35 cellular contexts compared by ENCODE assay signal in genomic region chr7:107085180-107085579, GRCh38.
"Had no signal": no experiment of that assay in that cellular context is flagged by ENCODE, and none has a peak within 500 bp of the region (broad histone marks: within the 10 kb centered on the region; RNA-seq: fewer than 3 reads in every experiment).

No MANE protein-coding gene starts in this region.

- H3K9me3 Mint-ChIP-seq: activated B cell treated with CpG ODN at 0.5 μM for 24 hours; activated CD4-positive, alpha-beta memory T cell treated with anti-CD3 and anti-CD28 coated beads for 36 hours; activated CD4-positive, alpha-beta T cell treated with anti-CD3 and anti-CD28 coated beads, Interleukin-2, amount 10 ng/mL, durations not matched to agents 24 days and 14 days; activated naive CD4-positive, alpha-beta T cell treated with anti-CD3 and anti-CD28 coated beads, Interleukin-2, amount 10 ng/mL, durations not matched to agents 7 days and 5 days; activated naive CD4-positive, alpha-beta T cell treated with anti-CD3 and anti-CD28 coated beads, Interleukin-2, amount 50 U/mL, for 24 hours; activated naive CD8-positive, alpha-beta T cell treated with anti-CD3 and anti-CD28 coated beads, Interleukin-2, amount 10 ng/mL, durations not matched to agents 7 days and 5 days; activated T-cell treated with anti-CD3 and anti-CD28 coated beads, Interleukin-2, amount 50 U/mL, for 24 hours; activated T-helper 2 cell treated with anti-CD3 and anti-CD28 coated beads, Interferon-gamma antibody, Interleukin-2, Interleukin-4, amounts not matched to agents 10 μg/mL and 5 μg/mL and 100 μg/mL, durations not matched to agents 14 hours and 24 hours and 36 hours; T-helper 1 cell treated with Interleukin-12 subunit alpha and Interleukin-12 subunit beta and Interleukin-4 antibody, amounts not matched to agents 30 μg/mL and 1 μg/mL, for 36 hours; T-helper 2 cell treated with Interferon-gamma antibody and Interleukin-4, amounts not matched to agents 5 μg/mL and 100 μg/mL, for 36 hours had no signal

- ATAC-seq: activated CD8-positive, alpha-beta memory T cell treated with anti-CD3 and anti-CD28 coated beads, Interleukin-2, amount 10 ng/mL, durations not matched to agents 7 days and 5 days; activated CD8-positive, alpha-beta T cell treated with anti-CD3 and anti-CD28 coated beads, Interleukin-2, amount 10 ng/mL, durations not matched to agents 7 days and 5 days; body of pancreas had no signal

- H3K27ac ChIP-seq: adrenal gland, body of pancreas, brain microvascular endothelial cell, breast epithelium, VCaP had no signal

- H3K36me3 ChIP-seq: adrenal gland, brain microvascular endothelial cell, breast epithelium had no signal

- DNase-seq: activated B cell treated with CpG ODN at 0.5 μM for 24 hours; activated CD4-positive, alpha-beta memory T cell treated with anti-CD3 and anti-CD28 coated beads for 36 hours; activated CD4-positive, alpha-beta T cell treated with anti-CD3 and anti-CD28 coated beads for 4 hours; activated CD4-positive, alpha-beta T cell treated with anti-CD3 and anti-CD28 coated beads, Interleukin-2, amount 10 ng/mL, durations not matched to agents 24 days and 14 days; activated CD4-positive, alpha-beta T cell treated with anti-CD3 and anti-CD28 coated beads, Interleukin-2, amount 50 U/mL, for 1 hour; activated CD4-positive, alpha-beta T cell treated with anti-CD3 and anti-CD28 coated beads, Interleukin-2, amount 50 U/mL, for 4 hours; activated CD4-positive, CD25-positive, alpha-beta regulatory T cell treated with anti-CD3 and anti-CD28 coated beads, Interleukin-2, amount 50 U/mL, for 72 hours; activated CD8-positive, alpha-beta memory T cell treated with anti-CD3 and anti-CD28 coated beads for 24 hours; activated CD8-positive, alpha-beta memory T cell treated with anti-CD3 and anti-CD28 coated beads, Interleukin-2, amount 10 ng/mL, durations not matched to agents 7 days and 5 days; activated CD8-positive, alpha-beta memory T cell treated with anti-CD3 and anti-CD28 coated beads, Interleukin-2, amount 50 U/mL, for 48 hours; activated CD8-positive, alpha-beta T cell treated with anti-CD3 and anti-CD28 coated beads, Interleukin-2, amount 10 ng/mL, durations not matched to agents 7 days and 5 days; activated effector memory CD4-positive, alpha-beta T cell treated with Interleukin-2 at 50 U/mL for 16 hours; activated gamma-delta T cell; activated naive CD4-positive, alpha-beta T cell treated with anti-CD3 and anti-CD28 coated beads, Interleukin-2, amount 10 ng/mL, durations not matched to agents 7 days and 5 days; activated naive CD4-positive, alpha-beta T cell treated with Interleukin-2 at 50 U/mL for 16 hours; activated naive CD8-positive, alpha-beta T cell treated with anti-CD3 and anti-CD28 coated beads, Interleukin-2, amount 10 ng/mL, durations not matched to agents 7 days and 5 days; activated T-cell treated with anti-CD3 and anti-CD28 coated beads, Interleukin-2, amount 50 U/mL, for 24 hours; activated T-cell treated with anti-CD3 and anti-CD28 coated beads, Interleukin-2, amount 50 U/mL, for 48 hours; adrenal gland; amniotic stem cell; aorta; body of pancreas; brain microvascular endothelial cell; central memory CD4-positive, alpha-beta T cell; T-helper 2 cell; T-helper 9 cell had no signal

- H3K27me3 ChIP-seq: adrenal gland, body of pancreas, brain microvascular endothelial cell, breast epithelium had no signal

- H3K27ac Mint-ChIP-seq: activated B cell treated with CpG ODN at 0.5 μM for 24 hours; activated CD4-positive, alpha-beta memory T cell treated with anti-CD3 and anti-CD28 coated beads for 36 hours; activated CD4-positive, alpha-beta T cell treated with anti-CD3 and anti-CD28 coated beads, Interleukin-2, amount 10 ng/mL, durations not matched to agents 24 days and 14 days; activated CD8-positive, alpha-beta memory T cell treated with anti-CD3 and anti-CD28 coated beads, Interleukin-2, amount 10 ng/mL, durations not matched to agents 7 days and 5 days; activated CD8-positive, alpha-beta T cell treated with anti-CD3 and anti-CD28 coated beads, Interleukin-2, amount 10 ng/mL, durations not matched to agents 7 days and 5 days; activated naive CD4-positive, alpha-beta T cell treated with anti-CD3 and anti-CD28 coated beads, Interleukin-2, amount 10 ng/mL, durations not matched to agents 7 days and 5 days; activated naive CD4-positive, alpha-beta T cell treated with anti-CD3 and anti-CD28 coated beads, Interleukin-2, amount 50 U/mL, for 24 hours; activated naive CD8-positive, alpha-beta T cell; activated naive CD8-positive, alpha-beta T cell treated with anti-CD3 and anti-CD28 coated beads, Interleukin-2, amount 10 ng/mL, durations not matched to agents 7 days and 5 days; activated T-cell treated with anti-CD3 and anti-CD28 coated beads, Interleukin-2, amount 50 U/mL, for 24 hours; activated T-helper 2 cell treated with anti-CD3 and anti-CD28 coated beads, Interferon-gamma antibody, Interleukin-2, Interleukin-4, amounts not matched to agents 10 μg/mL and 5 μg/mL and 100 μg/mL, durations not matched to agents 14 hours and 24 hours and 36 hours; T-helper 1 cell treated with Interleukin-12 subunit alpha and Interleukin-12 subunit beta and Interleukin-4 antibody, amounts not matched to agents 30 μg/mL and 1 μg/mL, for 36 hours; T-helper 2 cell treated with Interferon-gamma antibody and Interleukin-4, amounts not matched to agents 5 μg/mL and 100 μg/mL, for 36 hours had no signal

- H3K4me3 ChIP-seq: adrenal gland, body of pancreas, breast epithelium had no signal

- H3K4me1 ChIP-seq: body of pancreas, breast epithelium had no signal

- FAIRE-seq: astrocyte, TTC549 had no signal

- H3K4me3 Mint-ChIP-seq: activated B cell treated with CpG ODN at 0.5 μM for 24 hours; activated CD4-positive, alpha-beta memory T cell treated with anti-CD3 and anti-CD28 coated beads for 36 hours; activated CD4-positive, alpha-beta T cell treated with anti-CD3 and anti-CD28 coated beads, Interleukin-2, amount 10 ng/mL, durations not matched to agents 24 days and 14 days; activated CD8-positive, alpha-beta memory T cell treated with anti-CD3 and anti-CD28 coated beads, Interleukin-2, amount 10 ng/mL, durations not matched to agents 7 days and 5 days; activated CD8-positive, alpha-beta T cell treated with anti-CD3 and anti-CD28 coated beads, Interleukin-2, amount 10 ng/mL, durations not matched to agents 7 days and 5 days; activated naive CD4-positive, alpha-beta T cell treated with anti-CD3 and anti-CD28 coated beads, Interleukin-2, amount 10 ng/mL, durations not matched to agents 7 days and 5 days; activated naive CD4-positive, alpha-beta T cell treated with anti-CD3 and anti-CD28 coated beads, Interleukin-2, amount 50 U/mL, for 24 hours; activated naive CD8-positive, alpha-beta T cell; activated naive CD8-positive, alpha-beta T cell treated with anti-CD3 and anti-CD28 coated beads, Interleukin-2, amount 10 ng/mL, durations not matched to agents 7 days and 5 days; activated T-cell treated with anti-CD3 and anti-CD28 coated beads, Interleukin-2, amount 50 U/mL, for 24 hours; T-helper 1 cell treated with Interleukin-12 subunit alpha and Interleukin-12 subunit beta and Interleukin-4 antibody, amounts not matched to agents 30 μg/mL and 1 μg/mL, for 36 hours; T-helper 2 cell treated with Interferon-gamma antibody and Interleukin-4, amounts not matched to agents 5 μg/mL and 100 μg/mL, for 36 hours had no signal

- H3K27me3 Mint-ChIP-seq: activated B cell treated with CpG ODN at 0.5 μM for 24 hours; activated CD4-positive, alpha-beta memory T cell treated with anti-CD3 and anti-CD28 coated beads for 36 hours; activated naive CD4-positive, alpha-beta T cell treated with anti-CD3 and anti-CD28 coated beads, Interleukin-2, amount 10 ng/mL, durations not matched to agents 7 days and 5 days; activated naive CD4-positive, alpha-beta T cell treated with anti-CD3 and anti-CD28 coated beads, Interleukin-2, amount 50 U/mL, for 24 hours; activated naive CD8-positive, alpha-beta T cell; activated T-cell treated with anti-CD3 and anti-CD28 coated beads, Interleukin-2, amount 50 U/mL, for 24 hours had no signal

- H3K9me3 ChIP-seq: adrenal gland, body of pancreas, breast epithelium had no signal

- H3K36me3 Mint-ChIP-seq: activated CD4-positive, alpha-beta memory T cell treated with anti-CD3 and anti-CD28 coated beads for 36 hours; activated CD8-positive, alpha-beta memory T cell treated with anti-CD3 and anti-CD28 coated beads, Interleukin-2, amount 10 ng/mL, durations not matched to agents 7 days and 5 days; activated naive CD4-positive, alpha-beta T cell treated with anti-CD3 and anti-CD28 coated beads, Interleukin-2, amount 10 ng/mL, durations not matched to agents 7 days and 5 days; activated naive CD4-positive, alpha-beta T cell treated with anti-CD3 and anti-CD28 coated beads, Interleukin-2, amount 50 U/mL, for 24 hours; activated naive CD8-positive, alpha-beta T cell; activated naive CD8-positive, alpha-beta T cell treated with anti-CD3 and anti-CD28 coated beads, Interleukin-2, amount 10 ng/mL, durations not matched to agents 7 days and 5 days had no signal

- H3K4me1 Mint-ChIP-seq: activated B cell treated with CpG ODN at 0.5 μM for 24 hours; activated CD4-positive, alpha-beta T cell treated with anti-CD3 and anti-CD28 coated beads, Interleukin-2, amount 10 ng/mL, durations not matched to agents 24 days and 14 days; activated CD8-positive, alpha-beta memory T cell treated with anti-CD3 and anti-CD28 coated beads, Interleukin-2, amount 10 ng/mL, durations not matched to agents 7 days and 5 days; activated naive CD4-positive, alpha-beta T cell treated with anti-CD3 and anti-CD28 coated beads, Interleukin-2, amount 10 ng/mL, durations not matched to agents 7 days and 5 days; activated naive CD4-positive, alpha-beta T cell treated with anti-CD3 and anti-CD28 coated beads, Interleukin-2, amount 50 U/mL, for 24 hours had no signal
